ENCODE assay signal across 25 cellular contexts in the genomic region with DNA sequence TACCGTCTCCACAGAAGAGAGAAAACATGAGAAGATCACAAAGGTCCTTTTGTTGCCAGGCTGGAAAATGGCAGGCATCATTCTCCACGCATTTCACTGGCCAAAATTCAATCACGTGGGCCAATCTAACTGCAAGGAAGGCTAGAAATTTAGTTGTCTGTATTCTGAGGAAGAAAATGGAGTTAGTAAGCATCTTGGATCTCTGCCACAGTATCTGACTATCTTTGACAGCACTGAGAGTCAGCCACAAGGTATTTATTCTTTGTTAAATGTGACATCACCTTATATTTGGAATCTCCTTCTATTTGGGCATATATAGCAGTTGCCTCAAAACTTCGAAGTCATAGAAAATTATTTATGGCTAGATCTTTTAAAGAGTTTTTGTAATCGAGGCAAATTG.
DNase-seq lines count a peak whose midpoint lies in the region; ATAC-seq, FAIRE-seq and TF ChIP-seq lines count a peak whose summit lies in the region.
"Had no signal": no experiment of that assay in that cellular context is flagged by ENCODE, and none has a peak within 500 bp of the region (broad histone marks: within the 10 kb centered on the region; RNA-seq: fewer than 3 reads in every experiment).

No MANE protein-coding gene starts in this region.

- H3K27me3 ChIP-seq in heart right ventricle (no peaks in the 10 kb centered on the region), brain microvascular endothelial cell (replicated peaks) (no peaks in the 10 kb centered on the region)
- H3K27me3 ChIP-seq: breast epithelium, colonic mucosa, gastrocnemius medialis, left lung had no signal

- DNase-seq in heart right ventricle: no peak
- DNase-seq in left cardiac atrium: no peak
- peak; percentile 9 for DNase-seq in M059J (ENCODE audit: low read depth)
- peak; percentile 8 for DNase-seq in brain microvascular endothelial cell
- DNase-seq in urothelium cell line (ENCODE audit: low spot score): peak; percentile 9
- DNase-seq in cerebellum (ENCODE audit: low spot score): no peak
- no peak for DNase-seq in NCI-H2196 treated with DMSO at 0.1 percent for 48 hours (lab: John Stamatoyannopoulos, UW; ENCODE audit: unreplicated experiment)
- DNase-seq: activated CD4-positive, alpha-beta T cell treated with anti-CD3 and anti-CD28 coated beads, Interleukin-2, amount 50 U/mL, for 48 hours; activated naive CD4-positive, alpha-beta T cell treated with Interleukin-2 at 50 U/mL for 16 hours; colonic mucosa; DMS79; effector memory CD8-positive, alpha-beta T cell; erythroblast; gastrocnemius medialis; hippocampal formation; left lung; NCI-H1105 treated with DMSO at 0.1 percent for 48 hours; NCI-H446 treated with DMSO at 0.1 percent for 48 hours; NCI-H82; SIG-M5; stimulated activated naive CD8-positive, alpha-beta T cell treated with anti-CD3 and anti-CD28 coated beads, Interleukin-15, amount 100 ng/mL, for 72 hours had no signal

- in situ Hi-C loops in brain microvascular endothelial cell (cut with HindIII; ENCODE audit: low pct_ligation_motif_present, low sequenced_read_pairs): no loop called here

- peak overlapping the region in 7 of 10 donors; percentile 1 to 88 (median 59) for H3K27ac ChIP-seq in heart right ventricle
- H3K27ac ChIP-seq in brain microvascular endothelial cell: no peak overlapping the region
- H3K27ac ChIP-seq: breast epithelium, colonic mucosa, gastrocnemius medialis, left lung had no signal

- intact Hi-C loops in heart right ventricle (cut with DNase I) (no loop called here), left cardiac atrium (cut with DNase I) (no loop called here)

- no peak for FAIRE-seq in urothelium cell line (lab: Jason Lieb, UNC)
- FAIRE-seq: GM19239, H54 had no signal

- H3K36me3 ChIP-seq in heart right ventricle (no peaks in the 10 kb centered on the region), brain microvascular endothelial cell (replicated peaks) (no peaks in the 10 kb centered on the region)
- H3K36me3 ChIP-seq: breast epithelium, colonic mucosa, gastrocnemius medialis, left lung had no signal

- ATAC-seq in heart right ventricle (no peak), left cardiac atrium (no peak), GM18861 (IDR thresholded peaks at IDR 0.05; ENCODE audit: unreplicated experiment) (no peak)
- ATAC-seq: effector memory CD8-positive, alpha-beta T cell; gastrocnemius medialis; left lung; stimulated activated naive CD8-positive, alpha-beta T cell treated with anti-CD3 and anti-CD28 coated beads, Interleukin-15, amount 100 ng/mL, for 72 hours had no signal

- TF ChIP-seq CTCF in heart right ventricle (IDR thresholded peaks at IDR 0.05) (no peak), brain microvascular endothelial cell (IDR thresholded peaks at IDR 0.05; ENCODE audit: low read depth, low read length, missing control alignments) (no peak)

- 67 to 68% methylated on average over 5 of the region's 5 CpGs for WGBS in heart right ventricle, 2 donors

- H3K4me1 ChIP-seq in heart right ventricle: peaks cover 0 to 40% (median 4%) of the 10 kb centered on the region in 9 donors
- H3K4me1 ChIP-seq: breast epithelium, colonic mucosa, gastrocnemius medialis, left lung had no signal

- no peaks in the 10 kb centered on the region for H3K9me3 ChIP-seq in heart right ventricle
- H3K9me3 ChIP-seq: breast epithelium, colonic mucosa, gastrocnemius medialis, left lung had no signal

- H3K4me3 ChIP-seq in heart right ventricle: no peak overlapping the region
- no peak overlapping the region for H3K4me3 ChIP-seq in brain microvascular endothelial cell (ENCODE audit: low read depth, low read length)
- H3K4me3 ChIP-seq: breast epithelium, colonic mucosa, gastrocnemius medialis, left lung had no signal

Comparison
In these comparisons a context has a peak if more than half of its experiments do, and no peak if none do; other contexts are left out.
1. DNase-seq: peak in M059J (single experiment), brain microvascular endothelial cell (single experiment) and urothelium cell line (single experiment); none in heart right ventricle (0 of 2), left cardiac atrium (single experiment), cerebellum (single experiment) and NCI-H2196 treated with DMSO at 0.1 percent for 48 hours (single experiment).